Comparison of ENCODE assay signal across 1 cellular context in the genomic region with DNA sequence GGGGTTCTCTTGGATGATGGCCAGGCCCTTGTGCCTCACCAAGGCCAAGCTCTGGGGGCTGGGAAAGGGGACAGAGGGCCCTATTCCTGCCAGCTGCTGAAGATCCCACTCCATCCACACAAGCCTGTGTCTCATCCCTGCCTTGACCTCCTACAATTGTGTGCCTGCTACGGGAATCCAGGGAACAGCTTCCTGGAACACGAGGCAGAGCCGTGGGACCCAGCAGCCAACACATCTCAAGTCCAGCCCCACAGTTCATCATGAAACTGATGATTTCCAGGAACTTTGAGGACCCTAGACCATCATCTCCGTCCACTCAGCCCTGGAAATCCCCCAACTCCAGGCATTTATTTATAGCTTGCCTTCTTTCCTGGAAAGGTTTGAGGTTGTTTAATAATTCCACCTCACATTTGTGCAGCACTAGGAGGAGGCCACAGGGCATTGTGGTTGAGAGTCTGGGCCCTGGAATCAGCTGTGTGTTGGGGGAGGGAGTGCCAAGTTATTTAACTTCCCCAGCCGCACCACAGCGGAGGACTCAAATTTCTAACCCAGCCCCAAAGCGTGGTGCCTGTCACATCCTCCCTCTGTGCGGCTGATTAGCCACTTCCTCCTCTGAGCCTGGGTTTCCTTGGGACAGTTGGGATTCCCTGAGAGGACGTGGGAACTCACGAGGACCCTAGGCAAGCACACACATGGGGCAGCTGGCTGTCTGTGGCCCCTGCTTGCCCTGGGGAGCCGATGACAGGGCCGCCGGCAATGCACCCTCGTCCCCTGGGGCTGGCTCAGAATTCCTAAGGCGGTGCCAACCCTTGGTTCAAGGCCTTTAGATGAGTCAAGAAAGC.
TF ChIP-seq lines count a peak whose summit lies in the region.

No MANE protein-coding gene starts in this region.

TF ChIP-seq in HepG2, 621 proteins besides CTCF, POLR2A, EP300 and RAD21 (continued from another document):
- TF ChIP-seq, protein P1, sequence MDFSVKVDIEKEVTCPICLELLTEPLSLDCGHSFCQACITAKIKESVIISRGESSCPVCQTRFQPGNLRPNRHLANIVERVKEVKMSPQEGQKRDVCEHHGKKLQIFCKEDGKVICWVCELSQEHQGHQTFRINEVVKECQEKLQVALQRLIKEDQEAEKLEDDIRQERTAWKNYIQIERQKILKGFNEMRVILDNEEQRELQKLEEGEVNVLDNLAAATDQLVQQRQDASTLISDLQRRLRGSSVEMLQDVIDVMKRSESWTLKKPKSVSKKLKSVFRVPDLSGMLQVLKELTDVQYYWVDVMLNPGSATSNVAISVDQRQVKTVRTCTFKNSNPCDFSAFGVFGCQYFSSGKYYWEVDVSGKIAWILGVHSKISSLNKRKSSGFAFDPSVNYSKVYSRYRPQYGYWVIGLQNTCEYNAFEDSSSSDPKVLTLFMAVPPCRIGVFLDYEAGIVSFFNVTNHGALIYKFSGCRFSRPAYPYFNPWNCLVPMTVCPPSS (IDR thresholded peaks at IDR 0.05) = no peak
- TF ChIP-seq ATF1 (CRISPR knock-in tag; IDR thresholded peaks at IDR 0.05) = no peak
- no peak for TF ChIP-seq ZNF768 (CRISPR knock-in tag; IDR thresholded peaks at IDR 0.05)
- TF ChIP-seq SAP130 (CRISPR knock-in tag; IDR thresholded peaks at IDR 0.05; ENCODE audit: low read depth) = 0 out of 2 replicates have a peak, but pooled peaks have one; percentile 12
- TF ChIP-seq SIN3B (IDR thresholded peaks at IDR 0.05; ENCODE audit: low read length) = no peak
- TF ChIP-seq DR1 (CRISPR knock-in tag; IDR thresholded peaks at IDR 0.05) = no peak
- no peak for TF ChIP-seq CBFB (CRISPR knock-in tag; IDR thresholded peaks at IDR 0.05)
- no peak for TF ChIP-seq ZNF569 (CRISPR knock-in tag; IDR thresholded peaks at IDR 0.05; ENCODE audit: borderline replicate concordance)
- TF ChIP-seq, protein P2, sequence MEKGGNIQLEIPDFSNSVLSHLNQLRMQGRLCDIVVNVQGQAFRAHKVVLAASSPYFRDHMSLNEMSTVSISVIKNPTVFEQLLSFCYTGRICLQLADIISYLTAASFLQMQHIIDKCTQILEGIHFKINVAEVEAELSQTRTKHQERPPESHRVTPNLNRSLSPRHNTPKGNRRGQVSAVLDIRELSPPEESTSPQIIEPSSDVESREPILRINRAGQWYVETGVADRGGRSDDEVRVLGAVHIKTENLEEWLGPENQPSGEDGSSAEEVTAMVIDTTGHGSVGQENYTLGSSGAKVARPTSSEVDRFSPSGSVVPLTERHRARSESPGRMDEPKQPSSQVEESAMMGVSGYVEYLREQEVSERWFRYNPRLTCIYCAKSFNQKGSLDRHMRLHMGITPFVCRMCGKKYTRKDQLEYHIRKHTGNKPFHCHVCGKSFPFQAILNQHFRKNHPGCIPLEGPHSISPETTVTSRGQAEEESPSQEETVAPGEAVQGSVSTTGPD (CRISPR knock-in tag; IDR thresholded peaks at IDR 0.05) = no peak
- TF ChIP-seq, protein P3, sequence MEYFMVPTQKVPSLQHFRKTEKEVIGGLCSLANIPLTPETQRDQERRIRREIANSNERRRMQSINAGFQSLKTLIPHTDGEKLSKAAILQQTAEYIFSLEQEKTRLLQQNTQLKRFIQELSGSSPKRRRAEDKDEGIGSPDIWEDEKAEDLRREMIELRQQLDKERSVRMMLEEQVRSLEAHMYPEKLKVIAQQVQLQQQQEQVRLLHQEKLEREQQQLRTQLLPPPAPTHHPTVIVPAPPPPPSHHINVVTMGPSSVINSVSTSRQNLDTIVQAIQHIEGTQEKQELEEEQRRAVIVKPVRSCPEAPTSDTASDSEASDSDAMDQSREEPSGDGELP (IDR thresholded peaks at IDR 0.05; ENCODE audit: borderline replicate concordance, low read depth) = peak; percentile 75; the same call in 1 of the 2 replicates
- TF ChIP-seq, protein P4, sequence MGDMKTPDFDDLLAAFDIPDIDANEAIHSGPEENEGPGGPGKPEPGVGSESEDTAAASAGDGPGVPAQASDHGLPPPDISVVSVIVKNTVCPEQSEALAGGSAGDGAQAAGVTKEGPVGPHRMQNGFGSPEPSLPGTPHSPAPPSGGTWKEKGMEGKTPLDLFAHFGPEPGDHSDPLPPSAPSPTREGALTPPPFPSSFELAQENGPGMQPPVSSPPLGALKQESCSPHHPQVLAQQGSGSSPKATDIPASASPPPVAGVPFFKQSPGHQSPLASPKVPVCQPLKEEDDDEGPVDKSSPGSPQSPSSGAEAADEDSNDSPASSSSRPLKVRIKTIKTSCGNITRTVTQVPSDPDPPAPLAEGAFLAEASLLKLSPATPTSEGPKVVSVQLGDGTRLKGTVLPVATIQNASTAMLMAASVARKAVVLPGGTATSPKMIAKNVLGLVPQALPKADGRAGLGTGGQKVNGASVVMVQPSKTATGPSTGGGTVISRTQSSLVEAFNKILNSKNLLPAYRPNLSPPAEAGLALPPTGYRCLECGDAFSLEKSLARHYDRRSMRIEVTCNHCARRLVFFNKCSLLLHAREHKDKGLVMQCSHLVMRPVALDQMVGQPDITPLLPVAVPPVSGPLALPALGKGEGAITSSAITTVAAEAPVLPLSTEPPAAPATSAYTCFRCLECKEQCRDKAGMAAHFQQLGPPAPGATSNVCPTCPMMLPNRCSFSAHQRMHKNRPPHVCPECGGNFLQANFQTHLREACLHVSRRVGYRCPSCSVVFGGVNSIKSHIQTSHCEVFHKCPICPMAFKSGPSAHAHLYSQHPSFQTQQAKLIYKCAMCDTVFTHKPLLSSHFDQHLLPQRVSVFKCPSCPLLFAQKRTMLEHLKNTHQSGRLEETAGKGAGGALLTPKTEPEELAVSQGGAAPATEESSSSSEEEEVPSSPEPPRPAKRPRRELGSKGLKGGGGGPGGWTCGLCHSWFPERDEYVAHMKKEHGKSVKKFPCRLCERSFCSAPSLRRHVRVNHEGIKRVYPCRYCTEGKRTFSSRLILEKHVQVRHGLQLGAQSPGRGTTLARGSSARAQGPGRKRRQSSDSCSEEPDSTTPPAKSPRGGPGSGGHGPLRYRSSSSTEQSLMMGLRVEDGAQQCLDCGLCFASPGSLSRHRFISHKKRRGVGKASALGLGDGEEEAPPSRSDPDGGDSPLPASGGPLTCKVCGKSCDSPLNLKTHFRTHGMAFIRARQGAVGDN (CRISPR knock-in tag; IDR thresholded peaks at IDR 0.05) = peak; percentile 38
